Comparison of ENCODE assay signal across 8 cellular contexts in genomic region chr17:76539631-76540271, GRCh38. TPM values are rescaled to one million over a fixed set of nuclear protein-coding genes. Genes with fewer than 3 reads are reported as not detected.
A peak's percentile ranks its signal among the peaks of the same experiment; 100 is the strongest.
DNase-seq lines count a peak whose midpoint lies in the region; ATAC-seq lines count a peak whose summit lies in the region.

Gene PRCD (plus strand): TSS chr17:76540044. CDS start chr17:76540142, 98 bp downstream.

- peak; percentile 70 for DNase-seq in cardiac septum (ENCODE audit: low spot score)
- no peak for DNase-seq in left ventricle myocardium superior
- peak; percentile 47 to 60 for DNase-seq in aorta
- no peak for DNase-seq in NCI-H2107 (lab: John Stamatoyannopoulos, UW)

- ATAC-seq in left ventricle myocardium superior (no peak), aorta (ENCODE audit: low FRiP score) (no peak), HG02981 (IDR thresholded peaks at IDR 0.05; ENCODE audit: unreplicated experiment) (no peak), GM18519 (IDR thresholded peaks at IDR 0.05; ENCODE audit: low FRiP score, unreplicated experiment) (no peak)

- H3K36me3 ChIP-seq in duodenal mucosa (ENCODE audit: control insufficient read depth in 1 of 2, insufficient read depth in 2 of 2, low read length in 2 of 2) (no peaks in the 10 kb centered on the region), muscle layer of duodenum (ENCODE audit: control insufficient read depth in 1 of 2, insufficient read depth in 2 of 2, low read length in 2 of 2) (no peaks in the 10 kb centered on the region), aorta (ENCODE audit: control insufficient read depth in 1 of 2, insufficient read depth in 2 of 2, low read length in 1 of 2) (no peaks in the 10 kb centered on the region)

- intact Hi-C loops in cardiac septum (cut with DNase I) (loop anchor here (5.0 kb wide), 1 partner anchor 178 kb away; no protein-coding TSS in a partner anchor), left ventricle myocardium superior (cut with micrococcal nuclease) (no loop called here), aorta (cut with DNase I) (no loop called here)

- H3K4me3 ChIP-seq in duodenal mucosa (ENCODE audit: low read depth in 1 of 2, low read length in 2 of 2) (peak within 1 kb of the TSS; percentile 55 to 58), muscle layer of duodenum (ENCODE audit: low read depth in 1 of 2, low read length in 2 of 2) (peak within 1 kb of the TSS; percentile 47 to 66), aorta (ENCODE audit: low read length in 2 of 2) (peak within 1 kb of the TSS in 1 of 2 donors; percentile 12)

- H3K9me3 ChIP-seq in duodenal mucosa (ENCODE audit: control insufficient read depth in 1 of 2, low read length in 2 of 2) (no peaks in the 10 kb centered on the region), muscle layer of duodenum (ENCODE audit: control insufficient read depth in 1 of 2, low read length in 2 of 2) (no peaks in the 10 kb centered on the region), aorta (ENCODE audit: control insufficient read depth, low read length) (no peaks in the 10 kb centered on the region)

- H3K27me3 ChIP-seq in duodenal mucosa (ENCODE audit: control insufficient read depth in 1 of 2, insufficient read depth in 2 of 2, low read length in 2 of 2) = peaks cover 30 to 31% of the 10 kb centered on the region in 2 donors
- H3K27me3 ChIP-seq in muscle layer of duodenum (ENCODE audit: low read depth, low read length) = peaks cover 9% of the 10 kb centered on the region
- no peaks in the 10 kb centered on the region for H3K27me3 ChIP-seq in aorta (ENCODE audit: control insufficient read depth in 1 of 2, insufficient read depth in 2 of 2, low read length in 1 of 2)

- H3K27ac ChIP-seq in duodenal mucosa (ENCODE audit: low read depth, low read length) (no peak within 1 kb of the TSS), muscle layer of duodenum (ENCODE audit: low read length) (no peak within 1 kb of the TSS), aorta (ENCODE audit: low read depth in 1 of 2, low read length in 2 of 2) (no peak within 1 kb of the TSS)

- peak within 1 kb of the TSS; percentile 54 to 81 for H3K9ac ChIP-seq in duodenal mucosa (ENCODE audit: low read depth in 1 of 2, low read length in 2 of 2)

- H3K4me1 ChIP-seq in duodenal mucosa (ENCODE audit: control insufficient read depth in 1 of 2, insufficient read depth in 2 of 2, low read length in 2 of 2) (peaks cover 14 to 20% of the 10 kb centered on the region in 2 donors), muscle layer of duodenum (ENCODE audit: control insufficient read depth in 1 of 2, insufficient read depth in 2 of 2, low read length in 2 of 2) (peaks cover 0 to 45% of the 10 kb centered on the region in 2 donors), aorta (ENCODE audit: control insufficient read depth in 1 of 2, insufficient read depth in 2 of 2, low read length in 2 of 2) (no peaks in the 10 kb centered on the region)

- WGBS in aorta, 2 donors = 76 to 88% methylated on average over 21 to 22 of the region's 22 CpGs

RNA-seq across cellular contexts. Expression of gene PRCD, which starts in this region (rescaled TPM):
- total RNA-seq in cardiac septum (2.7 TPM), left ventricle myocardium superior (4.3 TPM), aorta (1 to 10 TPM; 1.2 to 8.6 TPM)
- not detected for polyA plus RNA-seq in aorta

Comparison
In these comparisons a context has a peak if more than half of its experiments do, and no peak if none do; other contexts are left out.
1. DNase-seq: peak in cardiac septum (single experiment) and aorta (2 of 2); none in left ventricle myocardium superior (single experiment) and NCI-H2107 (single experiment).